Comparison of ENCODE assay signal across 2 cellular contexts in genomic region chr10:26490368-26490767, GRCh38. TPM values are rescaled to one million over a fixed set of nuclear protein-coding genes. Genes with fewer than 3 reads are reported as not detected.
"Had no signal": no experiment of that assay in that cellular context is flagged by ENCODE, and none has a peak within 500 bp of the region (broad histone marks: within the 10 kb centered on the region; RNA-seq: fewer than 3 reads in every experiment).

No MANE protein-coding gene starts in this region.

RNA-seq across cellular contexts. Expression of gene APBB1IP, which starts 52.2 kb away (rescaled TPM):
- total RNA-seq: myocyte had no signal
- polyA plus RNA-seq: keratinocyte had no signal
